In genomic region chr10:3783313-3783689, GRCh38 we compare ENCODE assay signal across 8 cellular contexts. TPM values are rescaled to one million over a fixed set of nuclear protein-coding genes. Genes with fewer than 3 reads are reported as not detected.
DNase-seq lines count a peak whose midpoint lies in the region; ATAC-seq and TF ChIP-seq lines count a peak whose summit lies in the region.

No MANE protein-coding gene starts in this region.

- H2AFZ ChIP-seq in OCI-LY1 (ENCODE audit: low read length) = no peak overlapping the region

- TF ChIP-seq POLR2A in GM15510 (IDR thresholded peaks at IDR 0.05; ENCODE audit: borderline replicate concordance, extremely low read depth, insufficient read length) (peak; percentile 64), uterus (IDR thresholded peaks at IDR 0.05) (peak in 1 of 2 donors; percentile 14)

- H3K27me3 Mint-ChIP-seq in activated T-cell treated with anti-CD3 and anti-CD28 coated beads, Interleukin-2, amount 50 U/mL, for 72 hours (ENCODE audit: low read depth) = no peaks in the 10 kb centered on the region
- H3K27me3 Mint-ChIP-seq in neural crest cell (ENCODE audit: low read depth) = peaks cover 2% of the 10 kb centered on the region

- H3K9me2 ChIP-seq in OCI-LY1 (ENCODE audit: low read depth, low read length) = no peaks in the 10 kb centered on the region

- intact Hi-C loops in uterus (cut with DNase I; ENCODE audit: low total_unique reads) = loop anchor here (10.0 kb wide), 1 partner anchor 462 kb away; no protein-coding TSS in a partner anchor

- H3K27ac ChIP-seq in OCI-LY1 (ENCODE audit: low read depth, low read length, poor library complexity, severe bottlenecking) = peak overlapping the region; percentile 85
- peak overlapping the region; percentile 99 to 100 for H3K27ac ChIP-seq in uterus

- H3K9me3 ChIP-seq in OCI-LY1 (ENCODE audit: low read length) (no peaks in the 10 kb centered on the region), uterus (no peaks in the 10 kb centered on the region)

- H3K9me3 Mint-ChIP-seq in activated T-cell treated with anti-CD3 and anti-CD28 coated beads, Interleukin-2, amount 50 U/mL, for 72 hours = no peaks in the 10 kb centered on the region
- no peaks in the 10 kb centered on the region for H3K9me3 Mint-ChIP-seq in neural crest cell

- H3K4me1 ChIP-seq in OCI-LY1 (ENCODE audit: insufficient read depth, low read length, severe bottlenecking) (peaks cover 34% of the 10 kb centered on the region), uterus (peaks cover under 1% of the 10 kb centered on the region in 2 donors)

- H3K4me3 Mint-ChIP-seq in activated T-cell treated with anti-CD3 and anti-CD28 coated beads, Interleukin-2, amount 50 U/mL, for 72 hours = peak overlapping the region; percentile 92 to 97
- peak overlapping the region; percentile 94 for H3K4me3 Mint-ChIP-seq in neural crest cell

- peaks cover 30% of the 10 kb centered on the region for H3K79me2 ChIP-seq in OCI-LY1 (ENCODE audit: insufficient read depth, low read length)

- H4K20me1 ChIP-seq in OCI-LY1 (ENCODE audit: insufficient read depth, low read length) = no peaks in the 10 kb centered on the region

- H3K4me3 ChIP-seq in OCI-LY1 (ENCODE audit: low read depth, low read length, poor library complexity, severe bottlenecking) = peak overlapping the region; percentile 100
- H3K4me3 ChIP-seq in fibroblast of pulmonary artery (replicated peaks; ENCODE audit: low read depth, low read length) = peak overlapping the region; percentile 100
- H3K4me3 ChIP-seq in uterus = peak overlapping the region; percentile 86 to 93

- DNase-seq in activated T-cell treated with anti-CD3 and anti-CD28 coated beads, Interleukin-2, amount 50 U/mL, for 72 hours = peak; percentile 71 to 79
- DNase-seq in fibroblast of pulmonary artery (ENCODE audit: low read depth) (peak; percentile 91), neural crest cell (ENCODE audit: low read depth, low spot score) (peak; percentile 25), uterus (peak; percentile 69 to 76), HuH-7 (ENCODE audit: low spot score) (no peak)

- peak; percentile 24 for ATAC-seq in HG02678 (IDR thresholded peaks at IDR 0.05; ENCODE audit: unreplicated experiment)
- ATAC-seq in activated T-cell treated with anti-CD3 and anti-CD28 coated beads, Interleukin-2, amount 50 U/mL, for 72 hours (replicated peaks in 1 of 2) = peak; percentile 23 to 24

- H3K4me1 Mint-ChIP-seq in activated T-cell treated with anti-CD3 and anti-CD28 coated beads, Interleukin-2, amount 50 U/mL, for 72 hours (ENCODE audit: low read depth) = peaks cover 66% of the 10 kb centered on the region
- peaks cover 50% of the 10 kb centered on the region for H3K4me1 Mint-ChIP-seq in neural crest cell

- H3K36me3 ChIP-seq in OCI-LY1 (ENCODE audit: insufficient read depth, low read length) (peaks cover 39% of the 10 kb centered on the region), uterus (no peaks in the 10 kb centered on the region)

- H3K9ac ChIP-seq in OCI-LY1 (ENCODE audit: low read length) = peak overlapping the region; percentile 99

- H3K4me2 ChIP-seq in OCI-LY1 (ENCODE audit: low read length) = peak overlapping the region; percentile 95

- H3K27me3 ChIP-seq in OCI-LY1 (ENCODE audit: insufficient read depth, low read length) (no peaks in the 10 kb centered on the region), uterus (no peaks in the 10 kb centered on the region)

- H3K36me3 Mint-ChIP-seq in activated T-cell treated with anti-CD3 and anti-CD28 coated beads, Interleukin-2, amount 50 U/mL, for 72 hours (ENCODE audit: insufficient read depth in 2 of 2) = peaks cover 51 to 60% of the 10 kb centered on the region in 2 donors
- H3K36me3 Mint-ChIP-seq in neural crest cell (ENCODE audit: low read depth) = peaks cover 18% of the 10 kb centered on the region

- no peak for TF ChIP-seq CTCF in OCI-LY1 (IDR thresholded peaks at IDR 0.05; ENCODE audit: low read length)
- no peak for TF ChIP-seq CTCF in fibroblast of pulmonary artery (IDR thresholded peaks at IDR 0.05; ENCODE audit: low read length, missing control alignments)
- no peak for TF ChIP-seq CTCF in neural crest cell (conservative IDR thresholded peaks at IDR 0.05)
- no peak for TF ChIP-seq CTCF in uterus (IDR thresholded peaks at IDR 0.05)

- peak overlapping the region; percentile 100 for H3K27ac Mint-ChIP-seq in activated T-cell treated with anti-CD3 and anti-CD28 coated beads, Interleukin-2, amount 50 U/mL, for 72 hours
- H3K27ac Mint-ChIP-seq in neural crest cell (ENCODE audit: unreplicated experiment) = peak overlapping the region; percentile 98

- H3F3A ChIP-seq in OCI-LY1 (ENCODE audit: insufficient read depth, low read length) = no peaks in the 10 kb centered on the region

RNA-seq across cellular contexts. Expression of gene KLF6, which starts 1.7 kb away (rescaled TPM):
- 100 to 1,000 TPM; 184 to 240 TPM for total RNA-seq in activated T-cell treated with anti-CD3 and anti-CD28 coated beads, Interleukin-2, amount 50 U/mL, for 72 hours
- total RNA-seq in neural crest cell = 38.6 and 40.2 TPM in 2 replicates
- total RNA-seq in uterus = 100 to 1,000 TPM in 2 of 4 donors, 10 to 100 TPM in 2; 47.9 to 128 (median 87.4) TPM
